15 cellular contexts compared by ENCODE assay signal in the genomic region with DNA sequence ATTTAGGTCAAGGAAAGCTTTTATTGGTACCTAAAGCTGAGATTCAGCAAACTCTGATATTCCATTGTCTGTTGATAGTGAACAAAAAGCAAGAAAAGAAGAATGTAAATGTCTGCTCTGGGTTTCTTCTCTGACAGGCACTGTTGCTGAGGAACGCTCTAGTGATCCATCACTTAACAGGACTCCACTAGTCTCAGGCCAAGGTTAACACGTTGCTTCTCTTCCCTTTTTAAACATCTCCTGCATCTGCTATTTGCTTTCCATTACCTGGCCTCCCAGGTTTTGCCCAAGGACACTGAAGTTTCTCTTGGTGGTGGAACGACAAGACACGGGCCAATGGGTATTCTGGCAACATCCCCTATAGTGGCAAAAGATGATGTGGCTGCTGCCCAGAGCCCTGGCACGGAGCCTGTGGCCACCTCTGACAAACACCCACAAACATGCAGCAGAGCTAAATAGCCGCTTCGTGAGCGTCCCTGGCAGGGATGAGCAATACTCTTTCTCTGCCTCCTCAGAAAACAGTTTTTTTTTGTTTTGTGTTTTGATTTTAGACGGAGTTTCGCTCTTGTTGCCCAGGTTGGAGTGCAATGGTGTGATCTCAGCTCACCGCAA.
DNase-seq lines count a peak whose midpoint lies in the region; FAIRE-seq and TF ChIP-seq lines count a peak whose summit lies in the region.
"Had no signal": no experiment of that assay in that cellular context is flagged by ENCODE, and none has a peak within 500 bp of the region (broad histone marks: within the 10 kb centered on the region; RNA-seq: fewer than 3 reads in every experiment).

No MANE protein-coding gene starts in this region.

- FAIRE-seq in D721Med (lab: Jason Lieb, UNC), result peak; percentile 16
- FAIRE-seq: endometrium had no signal

- DNase-seq in D721Med (ENCODE audit: insufficient read length, low spot score), result no peak
- DNase-seq in M059J (ENCODE audit: low read depth), result peak; percentile 90
- peak; percentile 29 to 57 for DNase-seq in cardiac fibroblast (ENCODE audit: low read depth in 2 of 2)
- DNase-seq in medulla oblongata (ENCODE audit: extremely low spot score), result peak; percentile 5
- DNase-seq in stimulated activated CD4-positive, alpha-beta T cell treated with anti-CD3 and anti-CD28 coated beads, Interleukin-12 subunit alpha, Interleukin-12 subunit beta, amount 100 ng/mL, for 4 hours, result no peak
- no peak for DNase-seq in dedifferentiated amniotic fluid mesenchymal stem cell (ENCODE audit: extremely low spot score)
- no peak for DNase-seq in OCI-M1 (lab: John Stamatoyannopoulos, UW)
- DNase-seq in cerebellum (ENCODE audit: low spot score), result no peak
- DNase-seq: activated CD4-positive, alpha-beta T cell treated with anti-CD3 and anti-CD28 coated beads, Interleukin-2, amount 10 ng/mL, durations not matched to agents 7 days and 5 days; Kasumi-1; stimulated activated CD4-positive, alpha-beta T cell treated with anti-CD3 and anti-CD28 coated beads, Interleukin-2, amount 100 ng/mL, for 48 hours; stimulated activated naive CD4-positive, alpha-beta T cell; SW 1271 had no signal

- H3K4me3 ChIP-seq in cardiac fibroblast (replicated peaks in 1 of 2; ENCODE audit: low read depth in 2 of 2, low read length in 2 of 2), result no peak overlapping the region
- H3K4me3 ChIP-seq: prostate gland had no signal

- TF ChIP-seq CTCF in D721Med (IDR thresholded peaks at IDR 0.05; ENCODE audit: insufficient read depth, missing control alignments), result no peak
- TF ChIP-seq CTCF in cardiac fibroblast (IDR thresholded peaks at IDR 0.05; ENCODE audit: low read depth, low read length), result no peak

Comparison
In these comparisons a context has a peak if more than half of its experiments do, and no peak if none do; other contexts are left out.
1. DNase-seq: peak in M059J (single experiment), cardiac fibroblast (2 of 2) and medulla oblongata (single experiment); none in D721Med (single experiment), stimulated activated CD4-positive, alpha-beta T cell treated with anti-CD3 and anti-CD28 coated beads, Interleukin-12 subunit alpha, Interleukin-12 subunit beta, amount 100 ng/mL, for 4 hours (single experiment), dedifferentiated amniotic fluid mesenchymal stem cell (single experiment), OCI-M1 (single experiment) and cerebellum (single experiment).